Comparison of ENCODE assay signal across 20 cellular contexts in the genomic region with DNA sequence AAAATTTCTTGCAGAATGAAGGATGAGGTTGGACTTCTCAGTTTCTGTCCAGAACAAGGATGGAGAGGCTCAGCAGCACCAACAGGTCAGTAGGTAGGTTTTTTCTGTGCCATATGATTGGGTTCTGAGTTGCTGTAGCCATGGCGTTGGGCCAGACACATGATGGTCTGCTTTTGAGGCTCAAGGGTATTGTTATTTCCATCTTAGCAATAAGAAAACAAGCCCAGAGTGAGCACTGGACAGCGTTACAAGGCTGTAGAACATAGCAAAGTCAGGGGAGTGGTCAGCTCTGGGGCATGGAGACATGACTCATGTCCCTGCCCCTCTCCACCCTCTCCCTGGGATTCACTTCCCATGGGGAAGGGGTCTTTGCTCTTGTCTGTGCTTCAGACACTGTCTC.
"Had no signal": no experiment of that assay in that cellular context is flagged by ENCODE, and none has a peak within 500 bp of the region (broad histone marks: within the 10 kb centered on the region; RNA-seq: fewer than 3 reads in every experiment).

No MANE protein-coding gene starts in this region.

- H3K9ac ChIP-seq: neural progenitor cell had no signal

- ATAC-seq: gastrocnemius medialis; naive thymus-derived CD8-positive, alpha-beta T cell; T-helper 17 cell had no signal

- H2AFZ ChIP-seq: neural progenitor cell had no signal

- H3K4me2 ChIP-seq: neural progenitor cell had no signal

- DNase-seq: activated B cell treated with CpG ODN at 0.5 μM for 24 hours; activated CD4-positive, alpha-beta T cell treated with anti-CD3 and anti-CD28 coated beads for 36 hours; activated CD4-positive, alpha-beta T cell treated with anti-CD3 and anti-CD28 coated beads, Interleukin-2, amount 50 U/mL, for 4 hours; activated gamma-delta T cell treated with Interleukin-2 at 50 U/mL for 16 hours; activated T-cell treated with anti-CD3 and anti-CD28 coated beads for 4 hours; cerebellar nuclear complex; gastrocnemius medialis; lower lobe of right lung; naive thymus-derived CD8-positive, alpha-beta T cell; retina; sigmoid colon; spleen; stimulated activated CD4-positive, alpha-beta T cell treated with anti-CD3 and anti-CD28 coated beads, Interleukin-4, amount 100 ng/mL, for 1 hour; stimulated activated naive CD4-positive, alpha-beta T cell; T-helper 17 cell; testis had no signal

- H3K27ac ChIP-seq: gastrocnemius medialis, lower lobe of right lung, neural progenitor cell, sigmoid colon, SJSA1, spleen, testis had no signal

- H3K4me3 Mint-ChIP-seq: activated B cell treated with CpG ODN at 0.5 μM for 24 hours; activated CD4-positive, alpha-beta T cell treated with anti-CD3 and anti-CD28 coated beads for 36 hours; naive thymus-derived CD8-positive, alpha-beta T cell; neural progenitor cell; T-helper 17 cell; type B pancreatic cell had no signal

- H3K4me3 ChIP-seq: gastrocnemius medialis, lower lobe of right lung, neural progenitor cell, sigmoid colon, SJSA1, spleen, testis had no signal

- H3K36me3 Mint-ChIP-seq: activated naive CD4-positive, alpha-beta T cell treated with anti-CD3 and anti-CD28 coated beads, Interleukin-2, amount 50 U/mL, for 72 hours; naive thymus-derived CD8-positive, alpha-beta T cell; neural progenitor cell; type B pancreatic cell had no signal

- H3K9me3 ChIP-seq: gastrocnemius medialis, lower lobe of right lung, sigmoid colon, SJSA1, spleen, testis had no signal

- H3K27me3 ChIP-seq: neural progenitor cell, SJSA1, testis had no signal

- H3K9me3 Mint-ChIP-seq: activated B cell treated with CpG ODN at 0.5 μM for 24 hours; activated naive CD4-positive, alpha-beta T cell treated with anti-CD3 and anti-CD28 coated beads, Interleukin-2, amount 50 U/mL, for 72 hours; naive thymus-derived CD8-positive, alpha-beta T cell; neural progenitor cell; type B pancreatic cell had no signal

- H3K27ac Mint-ChIP-seq: activated B cell treated with CpG ODN at 0.5 μM for 24 hours; activated CD4-positive, alpha-beta T cell treated with anti-CD3 and anti-CD28 coated beads for 36 hours; neural progenitor cell; T-helper 17 cell; type B pancreatic cell had no signal

- H3K36me3 ChIP-seq: gastrocnemius medialis, lower lobe of right lung, neural progenitor cell, sigmoid colon, SJSA1, spleen had no signal

- H3K4me1 ChIP-seq: gastrocnemius medialis, lower lobe of right lung, sigmoid colon, SJSA1, spleen, testis had no signal
